11 cellular contexts compared by ENCODE assay signal in the genomic region with DNA sequence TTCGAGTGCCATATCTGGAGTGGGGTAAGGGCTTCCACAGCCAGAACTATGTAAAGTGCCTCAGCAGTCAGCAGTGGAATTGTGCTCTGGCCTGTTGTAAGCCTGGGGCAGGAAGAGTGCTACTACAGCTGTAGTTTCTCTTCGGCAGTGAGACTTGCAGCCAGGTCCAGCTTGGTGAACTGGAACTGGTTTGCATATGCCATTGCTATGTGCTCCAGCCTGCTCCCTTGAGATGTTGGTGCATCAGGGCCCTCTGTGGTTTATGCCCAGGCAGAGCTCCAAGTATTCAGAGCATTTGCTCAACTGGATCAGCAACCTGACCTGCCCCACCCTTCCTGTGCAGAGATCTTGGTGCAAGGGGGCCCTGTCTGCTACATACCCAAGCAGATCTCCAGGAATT. TPM values are rescaled to one million over a fixed set of nuclear protein-coding genes. Genes with fewer than 3 reads are reported as not detected.
A peak's percentile ranks its signal among the peaks of the same experiment; 100 is the strongest.
DNase-seq lines count a peak whose midpoint lies in the region; ATAC-seq, FAIRE-seq and TF ChIP-seq lines count a peak whose summit lies in the region.
"Had no signal": no experiment of that assay in that cellular context is flagged by ENCODE, and none has a peak within 500 bp of the region (broad histone marks: within the 10 kb centered on the region; RNA-seq: fewer than 3 reads in every experiment).

No MANE protein-coding gene starts in this region.

- ATAC-seq in HG02588 (IDR thresholded peaks at IDR 0.05; ENCODE audit: unreplicated experiment): peak; percentile 85

- intact Hi-C loops in PC-9 (cut with micrococcal nuclease; ENCODE audit: unreplicated experiment): no loop called here

- no peaks in the 10 kb centered on the region for H3K9me1 ChIP-seq in keratinocyte (ENCODE audit: control insufficient read depth, extremely low read depth, insufficient read depth, low read length)

- peak; percentile 99 for FAIRE-seq in keratinocyte (lab: Jason Lieb, UNC)

- TF ChIP-seq CTCF in PC-9 (conservative IDR thresholded peaks at IDR 0.05) (no peak), keratinocyte (optimal IDR thresholded peaks at IDR 0.05 in 1 of 3, IDR thresholded peaks at IDR 0.05 in 1 of 3, conservative IDR thresholded peaks at IDR 0.05 in 1 of 3; ENCODE audit: extremely low read depth in 1 of 3, insufficient read depth in 2 of 3, low read length in 3 of 3) (no peak)

- POLR2A ChIA-PET in PC-9 (lab: Charles Lee; ENCODE audit: unreplicated experiment): no interaction called here

- H3K9me2 ChIP-seq in PC-9 (ENCODE audit: insufficient read depth): no peaks in the 10 kb centered on the region

- no peak overlapping the region for H2AFZ ChIP-seq in PC-9
- peak overlapping the region; percentile 90 for H2AFZ ChIP-seq in keratinocyte (ENCODE audit: control insufficient read depth, low read length)

- no peaks in the 10 kb centered on the region for H3K4me1 ChIP-seq in PC-9 (replicated peaks; ENCODE audit: insufficient read depth)
- H3K4me1 ChIP-seq in keratinocyte (ENCODE audit: control insufficient read depth, extremely low read depth, insufficient read depth, low read length): peaks cover 14% of the 10 kb centered on the region
- H3K4me1 ChIP-seq: left ventricle myocardium inferior had no signal

- H3F3A ChIP-seq in PC-9 (ENCODE audit: insufficient read depth, low read depth): no peaks in the 10 kb centered on the region

- no peaks in the 10 kb centered on the region for H3K36me3 ChIP-seq in PC-9 (ENCODE audit: low read depth)
- H3K36me3 ChIP-seq in keratinocyte (ENCODE audit: control insufficient read depth in 2 of 2, extremely low read depth in 1 of 2, insufficient read depth in 2 of 2, low read length in 2 of 2): no peaks in the 10 kb centered on the region
- H3K36me3 ChIP-seq: left ventricle myocardium inferior had no signal

- H3K9me3 ChIP-seq in PC-9 (ENCODE audit: insufficient read depth, low read depth) (no peaks in the 10 kb centered on the region), keratinocyte (ENCODE audit: control insufficient read depth, low read depth, low read length) (no peaks in the 10 kb centered on the region)

- H4K20me1 ChIP-seq in PC-9 (ENCODE audit: insufficient read depth): no peaks in the 10 kb centered on the region
- no peaks in the 10 kb centered on the region for H4K20me1 ChIP-seq in keratinocyte (ENCODE audit: control insufficient read depth, extremely low read depth, insufficient read depth, low read length)

- H3K27me3 ChIP-seq in PC-9 (ENCODE audit: insufficient read depth, low read depth) (no peaks in the 10 kb centered on the region), keratinocyte (ENCODE audit: control insufficient read depth, extremely low read depth, insufficient read depth, low read length) (no peaks in the 10 kb centered on the region)

- H3K9ac ChIP-seq in keratinocyte (ENCODE audit: control insufficient read depth, extremely low read depth, insufficient read depth, low read length): peak overlapping the region; percentile 18

- H3K79me2 ChIP-seq in PC-9 (ENCODE audit: low read depth) (no peaks in the 10 kb centered on the region), keratinocyte (ENCODE audit: control insufficient read depth, insufficient read depth, low read length) (no peaks in the 10 kb centered on the region)

- CTCF ChIA-PET in PC-9 (lab: Charles Lee): no interaction called here

- dilution Hi-C loops in keratinocyte (cut with MboI; ENCODE audit: extremely low pct_ligation_motif_present, low sequenced_read_pairs): no loop called here

- H3K4me2 ChIP-seq in PC-9: peak overlapping the region; percentile 34
- H3K4me2 ChIP-seq in keratinocyte (ENCODE audit: control insufficient read depth, extremely low read depth, insufficient read depth, low read depth, low read length): peak overlapping the region; percentile 80

- H3K27ac ChIP-seq in PC-9 (no peak overlapping the region), keratinocyte (ENCODE audit: control insufficient read depth, insufficient read depth, low read length) (peak overlapping the region; percentile 34)
- H3K27ac ChIP-seq: left ventricle myocardium inferior had no signal

- DNase-seq in ELF-1 (ENCODE audit: low read depth, low spot score) (peak; percentile 29), PC-9 (peak in 1 of 2 experiments; percentile 70), keratinocyte (ENCODE audit: low read depth, low spot score) (peak; percentile 7), GM03348 (ENCODE audit: low spot score) (no peak), KG1 (lab: John Stamatoyannopoulos, UW) (no peak), amygdala (lab: John Stamatoyannopoulos, UW) (no peak)
- no peak for DNase-seq in activated CD4-positive, CD25-positive, alpha-beta regulatory T cell (lab: John Stamatoyannopoulos, UW)
- DNase-seq: central memory CD4-positive, alpha-beta T cell; DND-41; left ventricle myocardium inferior had no signal

- H3K4me3 ChIP-seq in PC-9 (no peak overlapping the region), keratinocyte (ENCODE audit: control insufficient read depth in 2 of 3, extremely low read depth in 1 of 3, insufficient read depth in 2 of 3, low read depth in 1 of 3, low read length in 3 of 3) (peak overlapping the region in 2 of 3 experiments; percentile 18 to 20)
- H3K4me3 ChIP-seq: left ventricle myocardium inferior had no signal

- no TSS peak for BruUV-seq in PC-9 (replicated peaks; lab: Mats Ljungman, UMichigan)

RNA-seq across cellular contexts. Expression of a gene that starts 47.8 kb away (rescaled TPM):
- total RNA-seq in PC-9 (2021): not detected in 2 replicates
- polyA plus RNA-seq in keratinocyte: 0.05 to 0.08 TPM (median 0.06 TPM) in 3 replicates
- 0.87 TPM for polyA plus RNA-seq in keratinocyte (2011; ENCODE audit: low read depth)
- 0.05 and 0.10 TPM in 2 replicates for polyA plus RNA-seq in keratinocyte (2011; cell fraction: cytosol; rRNA removed)
- 0.09 TPM in 1 of 2 replicates, not detected in the other for polyA plus RNA-seq in keratinocyte (2011; cell fraction: nucleus; rRNA removed)
- polyA plus RNA-seq in keratinocyte (2012; ENCODE audit: low replicate concordance): 0.02 and 0.13 TPM in 2 replicates
- polyA minus RNA-seq in keratinocyte: 0.10 to 0.13 TPM in 2 of 3 replicates, not detected in the other
- polyA minus RNA-seq in keratinocyte (2011; cell fraction: cytosol; rRNA and poly(A)+ RNA removed): not detected
- polyA minus RNA-seq in keratinocyte (2011; cell fraction: nucleus; rRNA and poly(A)+ RNA removed): 0.11 and 0.23 TPM in 2 replicates
- total RNA-seq: left ventricle myocardium inferior had no signal

Comparison
In these comparisons a context has a peak if more than half of its experiments do, and no peak if none do; other contexts are left out.
1. DNase-seq: peak in ELF-1 (single experiment) and keratinocyte (single experiment); none in GM03348 (single experiment), activated CD4-positive, CD25-positive, alpha-beta regulatory T cell (0 of 4), KG1 (single experiment) and amygdala (0 of 56).